Comparison of ENCODE assay signal across 10 cellular contexts in genomic region chr16:28187595-28188004, GRCh38. TPM values are rescaled to one million over a fixed set of nuclear protein-coding genes. Genes with fewer than 3 reads are reported as not detected.
DNase-seq lines count a peak whose midpoint lies in the region; ATAC-seq and TF ChIP-seq lines count a peak whose summit lies in the region.
"Had no signal": no experiment of that assay in that cellular context is flagged by ENCODE, and none has a peak within 500 bp of the region (broad histone marks: within the 10 kb centered on the region; RNA-seq: fewer than 3 reads in every experiment).

No MANE protein-coding gene starts in this region.

- H3K27ac ChIP-seq in spleen: peak overlapping the region; percentile 69 to 92 (median 89)

- H3K4me1 Mint-ChIP-seq in activated CD4-positive, alpha-beta T cell treated with anti-CD3 and anti-CD28 coated beads for 36 hours: peaks cover 92% of the 10 kb centered on the region
- H3K4me1 Mint-ChIP-seq in activated B cell treated with CpG ODN at 0.5 μM for 24 hours: peaks cover 93% of the 10 kb centered on the region

- peak overlapping the region; percentile 89 for H3K27ac Mint-ChIP-seq in activated CD4-positive, alpha-beta T cell treated with anti-CD3 and anti-CD28 coated beads for 36 hours
- H3K27ac Mint-ChIP-seq in activated B cell treated with CpG ODN at 0.5 μM for 24 hours: peak overlapping the region; percentile 91

- WGBS in spleen, 5 donors: 21 to 47% (median 32%) methylated on average over 2 of the region's 2 CpGs

- intact Hi-C loops in activated CD4-positive, alpha-beta T cell treated with anti-CD3 and anti-CD28 coated beads for 36 hours (cut with DNase I, micrococcal nuclease): loop anchor here (1.0 to 10.0 kb wide), 3 partner anchors 23 to 953 kb away; partner anchors contain the start of gene XPO6 (in 2 of the 2)
- intact Hi-C loops in activated B cell treated with CpG ODN at 0.5 μM for 24 hours (cut with micrococcal nuclease) (loop anchor here (1.0 kb wide), 3 partner anchors 7 to 45 kb away; no protein-coding TSS in a partner anchor), spleen (cut with DNase I; ENCODE audit: low total_unique reads) (no loop called here)

- DNase-seq in activated CD4-positive, alpha-beta T cell treated with anti-CD3 and anti-CD28 coated beads for 36 hours: no peak
- DNase-seq in activated CD4-positive, alpha-beta T cell treated with anti-CD3 and anti-CD28 coated beads, Interleukin-2, amount 50 U/mL, for 1 hour: no peak
- no peak for DNase-seq in activated B cell treated with CpG ODN at 0.5 μM for 24 hours
- no peak for DNase-seq in spleen
- no peak for DNase-seq in stimulated activated CD4-positive, alpha-beta T cell treated with anti-CD3 and anti-CD28 coated beads, Interleukin-4, amount 100 ng/mL, for 1 hour
- no peak for DNase-seq in NCI-H82 treated with DMSO at 0.1 percent for 48 hours (lab: John Stamatoyannopoulos, UW; ENCODE audit: unreplicated experiment)
- DNase-seq: NCI-H1417 treated with DMSO at 0.1 percent for 48 hours had no signal

- H3K4me1 ChIP-seq in spleen: peaks cover 46 to 99% (median 91%) of the 10 kb centered on the region in 6 donors

- peak; percentile 16 for ATAC-seq in activated CD4-positive, alpha-beta T cell treated with anti-CD3 and anti-CD28 coated beads for 36 hours
- peak; percentile 39 for ATAC-seq in HG02981 (IDR thresholded peaks at IDR 0.05; ENCODE audit: unreplicated experiment)
- ATAC-seq in activated B cell treated with CpG ODN at 0.5 μM for 24 hours (ENCODE audit: low read depth): peak; percentile 40
- no peak for ATAC-seq in SK-N-SH treated with all-trans-retinoic acid at 6 μM for 48 hours
- ATAC-seq: A549 had no signal

- peak overlapping the region; percentile 42 for H3K4me3 Mint-ChIP-seq in activated CD4-positive, alpha-beta T cell treated with anti-CD3 and anti-CD28 coated beads for 36 hours
- H3K4me3 Mint-ChIP-seq in activated B cell treated with CpG ODN at 0.5 μM for 24 hours: peak overlapping the region; percentile 65

- no peak for TF ChIP-seq POLR2A in spleen (IDR thresholded peaks at IDR 0.05)

- peaks cover 73% of the 10 kb centered on the region for H3K36me3 Mint-ChIP-seq in activated CD4-positive, alpha-beta T cell treated with anti-CD3 and anti-CD28 coated beads for 36 hours (ENCODE audit: low read depth)
- peaks cover 34% of the 10 kb centered on the region for H3K36me3 Mint-ChIP-seq in activated B cell treated with CpG ODN at 0.5 μM for 24 hours (ENCODE audit: low read depth)

- TF ChIP-seq CTCF in activated B cell treated with CpG ODN at 0.5 μM for 24 hours (IDR thresholded peaks at IDR 0.05) (no peak), spleen (IDR thresholded peaks at IDR 0.05 in 8 of 11, conservative IDR thresholded peaks at IDR 0.05 in 3 of 11) (no peak)

- H3K4me3 ChIP-seq in spleen: peak overlapping the region in 1 of 8 donors; percentile 51
- H3K4me3 ChIP-seq: A549 had no signal

- POLR2A ChIA-PET in activated CD4-positive, alpha-beta T cell treated with anti-CD3 and anti-CD28 coated beads for 36 hours (lab: Charles Lee): no interaction called here
- POLR2A ChIA-PET in activated B cell treated with CpG ODN at 0.5 μM for 24 hours (lab: Charles Lee): interaction anchor here (3.2 to 3.4 kb wide), 2 partner anchors 15 to 23 kb away, joined by 15 to 68 read pairs; partner anchors contain the start of gene XPO6

- peaks cover 0 to 4% (median 0%) of the 10 kb centered on the region in 8 donors for H3K9me3 ChIP-seq in spleen
- H3K9me3 ChIP-seq: A549 had no signal

- CTCF ChIA-PET in activated CD4-positive, alpha-beta T cell treated with anti-CD3 and anti-CD28 coated beads for 36 hours (lab: Charles Lee): interaction anchor here (0.7 to 1.7 kb wide), 2 partner anchors 15 to 87 kb away, joined by 3 to 7 read pairs; no protein-coding TSS in a partner anchor
- CTCF ChIA-PET in activated B cell treated with CpG ODN at 0.5 μM for 24 hours (lab: Charles Lee): interaction anchor here (1.2 to 2.2 kb wide), 2 partner anchors 15 to 30 kb away, joined by 3 to 6 read pairs; no protein-coding TSS in a partner anchor

- H3K27me3 Mint-ChIP-seq in activated CD4-positive, alpha-beta T cell treated with anti-CD3 and anti-CD28 coated beads for 36 hours: no peaks in the 10 kb centered on the region
- no peaks in the 10 kb centered on the region for H3K27me3 Mint-ChIP-seq in activated B cell treated with CpG ODN at 0.5 μM for 24 hours

- H3K9me3 Mint-ChIP-seq in activated CD4-positive, alpha-beta T cell treated with anti-CD3 and anti-CD28 coated beads for 36 hours (ENCODE audit: low read depth): no peaks in the 10 kb centered on the region
- peaks cover 3% of the 10 kb centered on the region for H3K9me3 Mint-ChIP-seq in activated B cell treated with CpG ODN at 0.5 μM for 24 hours

- H3K36me3 ChIP-seq in spleen: peaks cover 0 to 12% (median 0%) of the 10 kb centered on the region in 6 donors

- H3K27me3 ChIP-seq in spleen (replicated peaks in 1 of 7): no peaks in the 10 kb centered on the region

TF ChIP-seq in SK-N-SH treated with all-trans-retinoic acid at 6 μM for 48 hours, 23 proteins besides CTCF, POLR2A, EP300 and RAD21:
- TF ChIP-seq ZC3H10 (CRISPR knock-in tag; IDR thresholded peaks at IDR 0.05) (no peak), ZFP30 (CRISPR knock-in tag; IDR thresholded peaks at IDR 0.05) (no peak), CREB5 (CRISPR knock-in tag; IDR thresholded peaks at IDR 0.05; ENCODE audit: low read depth) (no peak), ZNF8 (CRISPR knock-in tag; IDR thresholded peaks at IDR 0.05) (no peak), ISL1 (CRISPR knock-in tag; IDR thresholded peaks at IDR 0.05) (no peak), TCF4 (CRISPR knock-in tag; IDR thresholded peaks at IDR 0.05; ENCODE audit: borderline replicate concordance) (no peak), ZNF565 (CRISPR knock-in tag; conservative IDR thresholded peaks at IDR 0.05; ENCODE audit: low read depth) (no peak), OSR1 (CRISPR knock-in tag; IDR thresholded peaks at IDR 0.05) (no peak), CSDC2 (CRISPR knock-in tag; IDR thresholded peaks at IDR 0.05) (no peak), POU6F1 (CRISPR knock-in tag; IDR thresholded peaks at IDR 0.05; ENCODE audit: borderline replicate concordance, low read depth) (no peak)

RNA-seq across cellular contexts. Expression of gene XPO6, which starts 24.2 kb away (rescaled TPM):
- total RNA-seq in activated CD4-positive, alpha-beta T cell treated with anti-CD3 and anti-CD28 coated beads for 36 hours: 100 to 1,000 TPM; 241 to 368 TPM
- 212 and 236 TPM in 2 replicates for total RNA-seq in activated B cell treated with CpG ODN at 0.5 μM for 24 hours
- total RNA-seq in spleen: 100 to 1,000 TPM; 259 to 517 (median 343) TPM
- 100 to 1,000 TPM in 2 of 3 donors, 10 to 100 TPM in 1; 96.9 to 150 (median 132) TPM for polyA plus RNA-seq in spleen
